16 cellular contexts compared by ENCODE assay signal in the genomic region with DNA sequence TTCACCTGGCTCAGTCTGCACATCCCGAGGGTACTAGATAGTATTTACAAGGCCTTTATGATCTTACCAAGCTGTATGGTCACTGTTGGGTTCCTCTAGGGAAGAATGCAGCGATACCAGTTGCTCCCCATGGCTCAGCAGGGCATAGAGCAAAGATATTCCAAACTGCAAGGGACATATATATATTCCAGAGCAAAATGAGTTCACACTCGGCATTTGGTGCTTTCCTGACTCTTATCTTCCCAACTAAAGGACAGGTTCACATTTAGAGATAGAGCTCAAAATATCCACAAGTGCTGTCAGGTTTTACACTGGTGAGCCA. TPM values are rescaled to one million over a fixed set of nuclear protein-coding genes. Genes with fewer than 3 reads are reported as not detected.
DNase-seq lines count a peak whose midpoint lies in the region; ATAC-seq and TF ChIP-seq lines count a peak whose summit lies in the region.
"Had no signal": no experiment of that assay in that cellular context is flagged by ENCODE, and none has a peak within 500 bp of the region (broad histone marks: within the 10 kb centered on the region; RNA-seq: fewer than 3 reads in every experiment).

No MANE protein-coding gene starts in this region.

- BruUV-seq in PC-3 (replicated peaks; lab: Mats Ljungman, UMichigan): no TSS peak

- H2AFZ ChIP-seq in PC-3 (ENCODE audit: low read length): 0 out of 2 replicates have a peak overlapping the region, but pooled peaks have one; percentile 15
- H2AFZ ChIP-seq in hepatocyte: no peak overlapping the region

- no peak overlapping the region for H3K4me3 Mint-ChIP-seq in dendritic cell treated with granulocyte-macrophage colony-stimulating factor and Interleukin-4, amounts not matched to agents 40 ng/mL and 50 ng/mL, for 4 days
- peak overlapping the region; percentile 64 to 80 for H3K4me3 Mint-ChIP-seq in stimulated activated naive CD8-positive, alpha-beta T cell treated with anti-CD3 and anti-CD28 coated beads, Interleukin-15, amount 100 ng/mL, for 72 hours

- H3K9me3 ChIP-seq in cardiac muscle cell (ENCODE audit: low read depth): no peaks in the 10 kb centered on the region
- H3K9me3 ChIP-seq in heart right ventricle: no peaks in the 10 kb centered on the region
- H3K9me3 ChIP-seq in PC-3 (ENCODE audit: low read length): no peaks in the 10 kb centered on the region
- no peaks in the 10 kb centered on the region for H3K9me3 ChIP-seq in hepatocyte (ENCODE audit: low read depth)

- H3F3A ChIP-seq in PC-3 (ENCODE audit: low read length, unreplicated experiment): no peaks in the 10 kb centered on the region

- no peaks in the 10 kb centered on the region for H3K36me3 ChIP-seq in cardiac muscle cell
- H3K36me3 ChIP-seq in heart right ventricle: no peaks in the 10 kb centered on the region
- no peaks in the 10 kb centered on the region for H3K36me3 ChIP-seq in PC-3 (ENCODE audit: low read depth, low read length)
- H3K36me3 ChIP-seq in hepatocyte (replicated peaks; ENCODE audit: insufficient read depth, low read depth): no peaks in the 10 kb centered on the region

- TF ChIP-seq CTCF in cardiac muscle cell (IDR thresholded peaks at IDR 0.05; ENCODE audit: low read depth, low read length) (no peak), heart right ventricle (IDR thresholded peaks at IDR 0.05) (no peak), PC-3 (conservative IDR thresholded peaks at IDR 0.05; ENCODE audit: low read depth, low read length) (no peak), hepatocyte (IDR thresholded peaks at IDR 0.05; ENCODE audit: poor library complexity) (no peak)

- peaks cover 24% of the 10 kb centered on the region for H3K4me1 Mint-ChIP-seq in dendritic cell treated with granulocyte-macrophage colony-stimulating factor and Interleukin-4, amounts not matched to agents 40 ng/mL and 50 ng/mL, for 4 days (ENCODE audit: low read depth)
- H3K4me1 Mint-ChIP-seq in stimulated activated naive CD8-positive, alpha-beta T cell treated with anti-CD3 and anti-CD28 coated beads, Interleukin-15, amount 100 ng/mL, for 72 hours: peaks cover 82% of the 10 kb centered on the region

- peak overlapping the region; percentile 64 for H3K27ac Mint-ChIP-seq in dendritic cell treated with granulocyte-macrophage colony-stimulating factor and Interleukin-4, amounts not matched to agents 40 ng/mL and 50 ng/mL, for 4 days
- peak overlapping the region; percentile 96 to 97 for H3K27ac Mint-ChIP-seq in stimulated activated naive CD8-positive, alpha-beta T cell treated with anti-CD3 and anti-CD28 coated beads, Interleukin-15, amount 100 ng/mL, for 72 hours

- 50 to 52% methylated on average over 3 of the region's 3 CpGs for whole genome bisulfite sequencing in heart right ventricle, 2 donors
- 69% methylated on average over 3 of the region's 3 CpGs for WGBS in hepatocyte (ENCODE audit: low lambda C conversion rate, missing lambda C conversion rate)

- H3K79me2 ChIP-seq in PC-3 (ENCODE audit: low read length) (peaks cover 11% of the 10 kb centered on the region), hepatocyte (peaks cover 4% of the 10 kb centered on the region)

- peaks cover 20% of the 10 kb centered on the region for H3K36me3 Mint-ChIP-seq in dendritic cell treated with granulocyte-macrophage colony-stimulating factor and Interleukin-4, amounts not matched to agents 40 ng/mL and 50 ng/mL, for 4 days (ENCODE audit: low read depth)

- H4K20me1 ChIP-seq in PC-3 (ENCODE audit: low read length) (no peaks in the 10 kb centered on the region), hepatocyte (ENCODE audit: insufficient read depth, poor library complexity, severe bottlenecking) (no peaks in the 10 kb centered on the region)

- CTCF ChIA-PET in PC-3 (lab: Charles Lee): no interaction called here

- ATAC-seq in heart right ventricle (no peak), PC-3 (no peak), HG02623 (IDR thresholded peaks at IDR 0.05; ENCODE audit: unreplicated experiment) (no peak), HG03135 (IDR thresholded peaks at IDR 0.05; ENCODE audit: unreplicated experiment) (no peak)
- no peak for ATAC-seq in stimulated activated naive CD8-positive, alpha-beta T cell treated with anti-CD3 and anti-CD28 coated beads, Interleukin-15, amount 100 ng/mL, for 72 hours
- ATAC-seq: foreskin keratinocyte had no signal

- H3K4me3 ChIP-seq in cardiac muscle cell (no peak overlapping the region), heart right ventricle (no peak overlapping the region), PC-3 (ENCODE audit: low read length) (no peak overlapping the region), hepatocyte (no peak overlapping the region)

- H3K27ac ChIP-seq in cardiac muscle cell: peak overlapping the region; percentile 77
- peak overlapping the region in 5 of 10 donors; percentile 6 to 71 (median 21) for H3K27ac ChIP-seq in heart right ventricle
- no peak overlapping the region for H3K27ac ChIP-seq in PC-3 (ENCODE audit: low read length)
- no peak overlapping the region for H3K27ac ChIP-seq in hepatocyte
- H3K27ac ChIP-seq: foreskin keratinocyte had no signal

- H3K9me2 ChIP-seq in PC-3 (replicated peaks; ENCODE audit: low read length): no peaks in the 10 kb centered on the region
- H3K9me2 ChIP-seq in hepatocyte (replicated peaks; ENCODE audit: insufficient read depth): no peaks in the 10 kb centered on the region

- intact Hi-C loops in heart right ventricle (cut with DNase I) (loop anchor here in 4 of 10 donors (5.0 kb wide), 3 partner anchors 35 to 70 kb away; a partner anchor contains a TSS), PC-3 (cut with micrococcal nuclease) (no loop called here)
- intact Hi-C loops in dendritic cell treated with granulocyte-macrophage colony-stimulating factor and Interleukin-4, amounts not matched to agents 40 ng/mL and 50 ng/mL, for 4 days (cut with micrococcal nuclease): no loop called here

- H3K4me1 ChIP-seq in cardiac muscle cell (ENCODE audit: low read depth) (peaks cover 16% of the 10 kb centered on the region), heart right ventricle (peaks cover 0 to 31% (median 12%) of the 10 kb centered on the region in 9 donors), PC-3 (ENCODE audit: insufficient read depth, low read length) (peaks cover 11% of the 10 kb centered on the region; the same call in 1 of the 2 replicates), hepatocyte (ENCODE audit: insufficient read depth) (peaks cover 2% of the 10 kb centered on the region)

- H3K27me3 ChIP-seq in cardiac muscle cell (no peaks in the 10 kb centered on the region), heart right ventricle (no peaks in the 10 kb centered on the region), PC-3 (ENCODE audit: low read length) (no peaks in the 10 kb centered on the region), hepatocyte (no peaks in the 10 kb centered on the region)
- H3K27me3 ChIP-seq: foreskin keratinocyte had no signal

- H3K9ac ChIP-seq in PC-3 (ENCODE audit: low read length): no peak overlapping the region

- H3K4me2 ChIP-seq in PC-3 (ENCODE audit: low read length) (no peak overlapping the region), hepatocyte (no peak overlapping the region)

- no peak for DNase-seq in cardiac muscle cell (ENCODE audit: low read depth in 1 of 2, low spot score in 1 of 2)
- no peak for DNase-seq in heart right ventricle
- no peak for DNase-seq in PC-3
- DNase-seq in stimulated activated naive CD8-positive, alpha-beta T cell treated with anti-CD3 and anti-CD28 coated beads, Interleukin-15, amount 100 ng/mL, for 72 hours: no peak
- DNase-seq in hepatocyte (ENCODE audit: low spot score): no peak
- DNase-seq: activated CD4-positive, alpha-beta T cell treated with anti-CD3 and anti-CD28 coated beads for 4 hours; caudate nucleus; foreskin keratinocyte; H7; KG1; NCI-H146; NCI-H524; nucleus accumbens had no signal

- no peaks in the 10 kb centered on the region for H3K9me3 Mint-ChIP-seq in dendritic cell treated with granulocyte-macrophage colony-stimulating factor and Interleukin-4, amounts not matched to agents 40 ng/mL and 50 ng/mL, for 4 days
- H3K9me3 Mint-ChIP-seq in stimulated activated naive CD8-positive, alpha-beta T cell treated with anti-CD3 and anti-CD28 coated beads, Interleukin-15, amount 100 ng/mL, for 72 hours: no peaks in the 10 kb centered on the region

- H3K27me3 Mint-ChIP-seq in dendritic cell treated with granulocyte-macrophage colony-stimulating factor and Interleukin-4, amounts not matched to agents 40 ng/mL and 50 ng/mL, for 4 days: no peaks in the 10 kb centered on the region
- H3K27me3 Mint-ChIP-seq in stimulated activated naive CD8-positive, alpha-beta T cell treated with anti-CD3 and anti-CD28 coated beads, Interleukin-15, amount 100 ng/mL, for 72 hours: no peaks in the 10 kb centered on the region

- POLR2A ChIA-PET in PC-3 (lab: Charles Lee; ENCODE audit: unreplicated experiment): no interaction called here

RNA-seq across cellular contexts. Expression of a gene that starts 3.5 kb away (rescaled TPM):
- total RNA-seq in cardiac muscle cell (46.4 and 65.1 TPM in 2 replicates), heart right ventricle (10 to 100 TPM; 43.6 to 63.4 (median 52.7) TPM), PC-3 (2014; rRNA removed) (37.2 and 54.1 TPM in 2 replicates), hepatocyte (54.2 and 70.3 TPM in 2 replicates)
- polyA plus RNA-seq in cardiac muscle cell (15.7 and 30.3 TPM in 2 replicates), heart right ventricle (10 to 100 TPM; 17.4 to 43.7 TPM), hepatocyte (27.1 and 28.2 TPM in 2 replicates)

RNA-seq across cellular contexts. Expression of a gene that starts 44.1 kb away (rescaled TPM):
- total RNA-seq in cardiac muscle cell (0.33 TPM in 1 of 2 replicates, not detected in the other), heart right ventricle (1 to 10 TPM in 9 of 10 donors, under 1 TPM in 1; 0.77 to 8.6 (median 3.1) TPM), PC-3 (2014; rRNA removed) (0.15 TPM in 1 of 2 replicates, not detected in the other), hepatocyte (0.77 TPM in 1 of 2 replicates, not detected in the other)
- polyA plus RNA-seq in cardiac muscle cell (0.49 TPM in 1 of 2 replicates, not detected in the other), heart right ventricle (1 to 10 TPM in 1 of 2 donors, under 1 TPM in 1; 0.33 to 2.1 TPM), hepatocyte (0.54 and 0.85 TPM in 2 replicates)

RNA-seq across cellular contexts. Expression of a gene that starts 44.3 kb away (rescaled TPM):
- total RNA-seq in cardiac muscle cell (170 and 414 TPM in 2 replicates), heart right ventricle (1,000 to 10,000 TPM in 6 of 10 donors, 100 to 1,000 TPM in 4; 782 to 5,382 (median 1,085) TPM), PC-3 (2014; rRNA removed) (476 and 608 TPM in 2 replicates), hepatocyte (2,059 and 2,324 TPM in 2 replicates)
- polyA plus RNA-seq in cardiac muscle cell (597 and 759 TPM in 2 replicates), heart right ventricle (1,000 to 10,000 TPM in 1 of 2 donors, 100 to 1,000 TPM in 1; 833 to 1,897 TPM), hepatocyte (2,570 and 2,890 TPM in 2 replicates)
